ENCODE assay signal across 19 cellular contexts in genomic region chr12:2149091-2149490, GRCh38.
DNase-seq lines count a peak whose midpoint lies in the region; TF ChIP-seq lines count a peak whose summit lies in the region.
"Had no signal": no experiment of that assay in that cellular context is flagged by ENCODE, and none has a peak within 500 bp of the region (broad histone marks: within the 10 kb centered on the region; RNA-seq: fewer than 3 reads in every experiment).

No MANE protein-coding gene starts in this region.

- TF ChIP-seq POLR2A in sigmoid colon (IDR thresholded peaks at IDR 0.05) = no peak

- no peak overlapping the region for H3K27ac Mint-ChIP-seq in HFFc6
- H3K27ac Mint-ChIP-seq: CD4-positive, alpha-beta memory T cell; IgD-negative memory B cell had no signal

- no peaks in the 10 kb centered on the region for H3K9me3 ChIP-seq in GM23248 (ENCODE audit: low read depth)
- H3K9me3 ChIP-seq in sigmoid colon = no peaks in the 10 kb centered on the region
- H3K9me3 ChIP-seq: SJCRH30 had no signal

- DNase-seq in GM23248 (peak; percentile 32), astrocyte of the cerebellum (ENCODE audit: low read depth) (peak; percentile 37), fibroblast of mammary gland (ENCODE audit: low read depth) (peak; percentile 49), sigmoid colon (no peak), HFFc6 (no peak), dermis blood vessel endothelial cell (no peak), NOMO-1 (lab: John Stamatoyannopoulos, UW; ENCODE audit: unreplicated experiment in 2 of 2) (no peak)
- DNase-seq: CD4-positive, alpha-beta memory T cell; DND-41; NCI-H1105; NCI-H146; NCI-H2029; NCI-H345; NCI-H524; NCI-H774; NK-92 treated with Interleukin-12 subunit alpha and Interleukin-12 subunit beta, amount 100 ng/mL, for 24 hours; SJCRH30 had no signal

- 89 to 91% methylated on average over 3 of the region's 3 CpGs for WGBS in GM23248 (ENCODE audit: low coverage in 1 of 2, low lambda C conversion rate in 2 of 2, missing lambda C conversion rate in 2 of 2), 2 experiments
- 85 to 95% methylated on average over 3 of the region's 3 CpGs for WGBS in sigmoid colon, 2 donors

- in situ Hi-C loops in GM23248 (cut with MboI) = no loop called here
- in situ Hi-C loops in astrocyte of the cerebellum (cut with HindIII; ENCODE audit: low sequenced_read_pairs) = no loop called here

- H3F3A ChIP-seq in GM23248 (ENCODE audit: insufficient read depth) = peaks cover 19% of the 10 kb centered on the region

- H2AFZ ChIP-seq in GM23248 = no peak overlapping the region

- H3K4me3 Mint-ChIP-seq in HFFc6 = no peak overlapping the region
- H3K4me3 Mint-ChIP-seq: CD4-positive, alpha-beta memory T cell; IgD-negative memory B cell had no signal

- H3K4me1 Mint-ChIP-seq in HFFc6 (ENCODE audit: low read depth) = peaks cover 43% of the 10 kb centered on the region
- H3K4me1 Mint-ChIP-seq: CD4-positive, alpha-beta memory T cell had no signal

- H3K27me3 ChIP-seq in GM23248 (replicated peaks; ENCODE audit: insufficient read depth) (no peaks in the 10 kb centered on the region), sigmoid colon (no peaks in the 10 kb centered on the region)
- H3K27me3 ChIP-seq: SJCRH30 had no signal

- no peak for TF ChIP-seq EP300 in sigmoid colon (IDR thresholded peaks at IDR 0.05)

- H3K4me1 ChIP-seq in GM23248 (ENCODE audit: insufficient read depth) (peaks cover 11% of the 10 kb centered on the region), sigmoid colon (peaks cover 0 to 90% (median 80%) of the 10 kb centered on the region in 4 donors)
- H3K4me1 ChIP-seq: SJCRH30 had no signal

- peaks cover 93% of the 10 kb centered on the region for H3K79me2 ChIP-seq in GM23248 (ENCODE audit: insufficient read depth)

- H3K9me3 Mint-ChIP-seq in HFFc6 = no peaks in the 10 kb centered on the region
- H3K9me3 Mint-ChIP-seq: IgD-negative memory B cell had no signal

- H3K9ac ChIP-seq in GM23248 = no peak overlapping the region
- H3K9ac ChIP-seq: BLaER1 treated with 17β-estradiol and CSF1 and Interleukin-3, amounts not matched to agents 10 nM and 100 nM had no signal

- H3K4me3 ChIP-seq in GM23248 (no peak overlapping the region), astrocyte of the cerebellum (ENCODE audit: low read depth, low read length) (no peak overlapping the region), fibroblast of mammary gland (ENCODE audit: control insufficient read depth, low read depth, low read length) (no peak overlapping the region), sigmoid colon (no peak overlapping the region)
- H3K4me3 ChIP-seq: BLaER1 treated with 17β-estradiol and CSF1 and Interleukin-3, amounts not matched to agents 10 nM and 100 nM; SJCRH30 had no signal

- H4K20me1 ChIP-seq in GM23248 (ENCODE audit: insufficient read depth) = peaks cover 5% of the 10 kb centered on the region; the same call in 1 of the 2 replicates
- H4K20me1 ChIP-seq: BLaER1 treated with 17β-estradiol and CSF1 and Interleukin-3, amounts not matched to agents 10 nM and 100 nM had no signal

- no peak overlapping the region for H3K27ac ChIP-seq in GM23248
- H3K27ac ChIP-seq in sigmoid colon = peak overlapping the region in 3 of 4 donors; percentile 43 to 80 (median 75)
- H3K27ac ChIP-seq: BLaER1 treated with 17β-estradiol and CSF1 and Interleukin-3, amounts not matched to agents 10 nM and 100 nM; SJCRH30 had no signal

- TF ChIP-seq CTCF in astrocyte of the cerebellum (IDR thresholded peaks at IDR 0.05; ENCODE audit: low read depth, low read length, missing control alignments) (no peak), fibroblast of mammary gland (conservative IDR thresholded peaks at IDR 0.05; ENCODE audit: control insufficient read depth, insufficient read depth, low read depth, low read length) (no peak), sigmoid colon (IDR thresholded peaks at IDR 0.05) (no peak), HFFc6 (IDR thresholded peaks at IDR 0.05) (no peak)

- H3K9me2 ChIP-seq in GM23248 (ENCODE audit: insufficient read depth) = no peaks in the 10 kb centered on the region

- no peak overlapping the region for H3K4me2 ChIP-seq in GM23248 (ENCODE audit: unreplicated experiment)
- H3K4me2 ChIP-seq: BLaER1 treated with 17β-estradiol and CSF1 and Interleukin-3, amounts not matched to agents 10 nM and 100 nM had no signal

- H3K27me3 Mint-ChIP-seq in HFFc6 (ENCODE audit: insufficient read depth) = no peaks in the 10 kb centered on the region; the same call in none of the 2 replicates

- intact Hi-C loops in sigmoid colon (cut with DNase I) = no loop called here

- H3K36me3 Mint-ChIP-seq in HFFc6 (ENCODE audit: low read depth) = peaks cover 13% of the 10 kb centered on the region
- H3K36me3 Mint-ChIP-seq: CD4-positive, alpha-beta memory T cell; IgD-negative memory B cell had no signal

- H3K36me3 ChIP-seq in GM23248 (ENCODE audit: low read depth) = no peaks in the 10 kb centered on the region
- H3K36me3 ChIP-seq in sigmoid colon = no peaks in the 10 kb centered on the region
- H3K36me3 ChIP-seq: BLaER1 treated with 17β-estradiol and CSF1 and Interleukin-3, amounts not matched to agents 10 nM and 100 nM; SJCRH30 had no signal

Comparison
In these comparisons a context has a peak if more than half of its experiments do, and no peak if none do; other contexts are left out.
1. DNase-seq: peak in GM23248 (single experiment), astrocyte of the cerebellum (single experiment) and fibroblast of mammary gland (single experiment); none in sigmoid colon (single experiment), HFFc6 (single experiment), dermis blood vessel endothelial cell (single experiment) and NOMO-1 (0 of 2).